ENCODE assay signal across 21 cellular contexts in genomic region chr12:83317641-83318040, GRCh38.
"Had no signal": no experiment of that assay in that cellular context is flagged by ENCODE, and none has a peak within 500 bp of the region (broad histone marks: within the 10 kb centered on the region; RNA-seq: fewer than 3 reads in every experiment).

No MANE protein-coding gene starts in this region.

- H3K27me3 Mint-ChIP-seq: memory B cell; naive thymus-derived CD8-positive, alpha-beta T cell; stimulated activated naive CD8-positive, alpha-beta T cell treated with anti-CD3 and anti-CD28 coated beads, Interleukin-15, amount 100 ng/mL, for 72 hours had no signal

- H3K27me3 ChIP-seq: neural progenitor cell, suprapubic skin, thyroid gland had no signal

- H2AFZ ChIP-seq: neural progenitor cell had no signal

- DNase-seq: central memory CD4-positive, alpha-beta T cell; dorsolateral prefrontal cortex; effector CD4-positive, alpha-beta T cell; kidney; mucosa of descending colon; naive thymus-derived CD8-positive, alpha-beta T cell; right cardiac atrium; stimulated activated CD4-positive, alpha-beta T cell treated with anti-CD3 and anti-CD28 coated beads, Interleukin-15, amount 100 ng/mL, for 24 hours; stimulated activated CD4-positive, alpha-beta T cell treated with anti-CD3 and anti-CD28 coated beads, Interleukin-4, amount 100 ng/mL, for 1 hour; stimulated activated CD8-positive, alpha-beta memory T cell treated with anti-CD3 and anti-CD28 coated beads, Interleukin-4, amount 100 ng/mL, for 48 hours; stimulated activated naive CD4-positive, alpha-beta T cell; stimulated activated naive CD8-positive, alpha-beta T cell treated with anti-CD3 and anti-CD28 coated beads, Interleukin-15, amount 100 ng/mL, for 72 hours; thyroid gland had no signal

- H3K9me3 ChIP-seq: mucosa of descending colon, prostate gland, suprapubic skin, thyroid gland had no signal

- H3K27ac Mint-ChIP-seq: memory B cell; naive thymus-derived CD8-positive, alpha-beta T cell; neural progenitor cell; stimulated activated naive CD8-positive, alpha-beta T cell treated with anti-CD3 and anti-CD28 coated beads, Interleukin-15, amount 100 ng/mL, for 72 hours; type B pancreatic cell had no signal

- H3K9me3 Mint-ChIP-seq: neural progenitor cell had no signal

- H3K27ac ChIP-seq: dorsolateral prefrontal cortex, neural progenitor cell, prostate gland, skin epidermis, suprapubic skin, thyroid gland had no signal

- H3K36me3 Mint-ChIP-seq: memory B cell; naive thymus-derived CD8-positive, alpha-beta T cell; neural progenitor cell; type B pancreatic cell had no signal

- H3K9ac ChIP-seq: neural progenitor cell had no signal

- H3K4me1 ChIP-seq: neural progenitor cell, prostate gland, suprapubic skin had no signal

- H3K36me3 ChIP-seq: neural progenitor cell, prostate gland, suprapubic skin, thyroid gland had no signal

- H3K4me1 Mint-ChIP-seq: memory B cell; naive thymus-derived CD8-positive, alpha-beta T cell; neural progenitor cell; stimulated activated naive CD8-positive, alpha-beta T cell treated with anti-CD3 and anti-CD28 coated beads, Interleukin-15, amount 100 ng/mL, for 72 hours had no signal

- H3K4me2 ChIP-seq: neural progenitor cell had no signal

- ATAC-seq: left lobe of liver; mucosa of descending colon; naive thymus-derived CD8-positive, alpha-beta T cell; right cardiac atrium; stimulated activated naive CD8-positive, alpha-beta T cell treated with anti-CD3 and anti-CD28 coated beads, Interleukin-15, amount 100 ng/mL, for 72 hours had no signal

- H3K4me3 ChIP-seq: dorsolateral prefrontal cortex, lung, mucosa of descending colon, neural progenitor cell, prostate gland, skin epidermis, suprapubic skin, thyroid gland had no signal

- H3K4me3 Mint-ChIP-seq: memory B cell; naive thymus-derived CD8-positive, alpha-beta T cell; neural progenitor cell; stimulated activated naive CD8-positive, alpha-beta T cell treated with anti-CD3 and anti-CD28 coated beads, Interleukin-15, amount 100 ng/mL, for 72 hours; type B pancreatic cell had no signal
